ENCODE assay signal across 22 cellular contexts in the genomic region with DNA sequence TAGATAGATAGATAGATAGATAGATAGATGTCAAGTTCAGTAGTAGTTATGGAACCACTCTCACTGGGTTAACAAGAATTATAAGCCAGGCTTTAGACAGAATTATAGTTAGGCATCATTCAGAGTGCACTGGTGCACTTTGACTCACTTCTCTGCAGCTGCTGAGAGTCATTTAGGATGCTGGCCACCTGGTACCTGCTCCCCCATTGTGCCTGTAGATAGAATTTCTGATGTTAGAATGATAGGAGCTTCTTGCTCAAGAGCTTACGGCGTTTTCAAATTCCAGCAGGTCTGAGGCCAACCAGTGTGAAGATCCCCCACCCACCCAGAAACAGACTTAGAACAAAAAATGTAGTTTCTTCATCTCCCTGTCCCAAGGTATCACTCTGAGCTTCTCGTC.
"Had no signal": no experiment of that assay in that cellular context is flagged by ENCODE, and none has a peak within 500 bp of the region (broad histone marks: within the 10 kb centered on the region; RNA-seq: fewer than 3 reads in every experiment).

No MANE protein-coding gene starts in this region.

- H3K9me3 ChIP-seq: Peyer's patch, SJCRH30 had no signal

- H2AFZ ChIP-seq: PC-9 had no signal

- H3K27ac Mint-ChIP-seq: IgD-negative memory B cell had no signal

- H3K27me3 ChIP-seq: Peyer's patch, SJCRH30 had no signal

- H3K27me3 Mint-ChIP-seq: IgD-negative memory B cell had no signal

- H3K4me3 ChIP-seq: K562, PC-9, Peyer's patch, SJCRH30 had no signal

- H3K36me3 ChIP-seq: Peyer's patch, SJCRH30 had no signal

- DNase-seq: Kasumi-1; MM.1S; NCI-H1092 treated with DMSO at 0.1 percent for 48 hours; NCI-H1436 treated with DMSO at 0.1 percent for 48 hours; NCI-H1694; NCI-H187 treated with DMSO at 0.1 percent for 48 hours; NCI-H2029 treated with DMSO at 0.1 percent for 48 hours; NCI-H2227 treated with DMSO at 0.1 percent for 48 hours; NCI-H524; NCI-H526 treated with DMSO at 0.1 percent for 48 hours; NCI-H774; NK-92 treated with Interleukin-12 subunit alpha and Interleukin-12 subunit beta, amount 100 ng/mL, for 24 hours; OCI-M1; PC-9; Peyer's patch; SHP77 treated with DMSO at 0.1 percent for 48 hours; SJCRH30; T-helper 1 cell had no signal

- H3K36me3 Mint-ChIP-seq: IgD-negative memory B cell had no signal

- H3K4me1 ChIP-seq: Peyer's patch, SJCRH30 had no signal

- H3K27ac ChIP-seq: HL-60, KMS-11, PC-9, Peyer's patch, SJCRH30 had no signal

- H3K4me2 ChIP-seq: KMS-11, PC-9 had no signal

- H3K9ac ChIP-seq: KMS-11 had no signal
